ENCODE assay signal across 22 cellular contexts in genomic region chr2:128170776-128171175, GRCh38.
A peak's percentile ranks its signal among the peaks of the same experiment; 100 is the strongest.
DNase-seq lines count a peak whose midpoint lies in the region; ATAC-seq and TF ChIP-seq lines count a peak whose summit lies in the region.
"Had no signal": no experiment of that assay in that cellular context is flagged by ENCODE, and none has a peak within 500 bp of the region (broad histone marks: within the 10 kb centered on the region; RNA-seq: fewer than 3 reads in every experiment).

No MANE protein-coding gene starts in this region.

- H3K9me1 ChIP-seq in IMR-90 (ENCODE audit: insufficient read depth, low read length) = peaks cover 7% of the 10 kb centered on the region

- 80% methylated on average over 1 of the region's 6 CpGs; no CpG with 5 or more reads in 1 of the 2 experiments for WGBS in IMR-90 (ENCODE audit: extremely low coverage in 2 of 2, insufficient read length in 1 of 2), 2 experiments
- WGBS in hepatocyte (ENCODE audit: low lambda C conversion rate, missing lambda C conversion rate) = 93% methylated on average over 6 of the region's 6 CpGs
- WGBS in smooth muscle cell (ENCODE audit: low lambda C conversion rate) = 86% methylated on average over 6 of the region's 6 CpGs

- POLR2A ChIA-PET in activated CD8-positive, alpha-beta T cell treated with anti-CD3 and anti-CD28 coated beads, Interleukin-2, amount 10 ng/mL, durations not matched to agents 7 days and 5 days (lab: Charles Lee) = no interaction called here
- POLR2A ChIA-PET in activated CD8-positive, alpha-beta T cell treated with anti-CD3 and anti-CD28 coated beads for 36 hours (lab: Charles Lee) = interaction anchor here (2.0 kb wide), 1 partner anchor 79 kb away, joined by 6 read pairs; no protein-coding TSS in a partner anchor
- POLR2A ChIA-PET in IMR-90 (lab: Charles Lee; ENCODE audit: unreplicated experiment) = no interaction called here
- POLR2A ChIA-PET in CD8-positive, alpha-beta memory T cell (lab: Charles Lee) = no interaction called here

- DNase-seq in activated CD8-positive, alpha-beta T cell treated with anti-CD3 and anti-CD28 coated beads, Interleukin-2, amount 10 ng/mL, durations not matched to agents 7 days and 5 days = no peak
- DNase-seq in activated CD8-positive, alpha-beta T cell treated with anti-CD3 and anti-CD28 coated beads for 36 hours = no peak
- DNase-seq in IMR-90 = no peak
- DNase-seq in hepatocyte (ENCODE audit: low spot score) = no peak
- no peak for DNase-seq in CD8-positive, alpha-beta memory T cell
- no peak for DNase-seq in germinal center (ENCODE audit: low spot score)
- no peak for DNase-seq in smooth muscle cell (lab: John Stamatoyannopoulos, UW; ENCODE audit: unreplicated experiment)
- DNase-seq: AML-193; CD4-positive, alpha-beta memory T cell; COR-L47; DMS 273 treated with DMSO at 0.1 percent for 48 hours; DMS53; DND-41; EL; GOT3; H7; HFFc6 had no signal

- no peak overlapping the region for H2BK120ac ChIP-seq in IMR-90 (ENCODE audit: low read depth, low read length)

- H3K36me3 Mint-ChIP-seq in activated CD8-positive, alpha-beta T cell treated with anti-CD3 and anti-CD28 coated beads, Interleukin-2, amount 10 ng/mL, durations not matched to agents 7 days and 5 days (ENCODE audit: low read depth) = peaks cover 69% of the 10 kb centered on the region
- H3K36me3 Mint-ChIP-seq in activated CD8-positive, alpha-beta T cell treated with anti-CD3 and anti-CD28 coated beads for 36 hours (ENCODE audit: low read depth) = peaks cover 60% of the 10 kb centered on the region
- peaks cover 18 to 95% (median 30%) of the 10 kb centered on the region in 3 donors for H3K36me3 Mint-ChIP-seq in CD8-positive, alpha-beta memory T cell

- H4K20me1 ChIP-seq in IMR-90 (ENCODE audit: insufficient read depth, low read length) = no peaks in the 10 kb centered on the region
- H4K20me1 ChIP-seq in hepatocyte (ENCODE audit: insufficient read depth, poor library complexity, severe bottlenecking) = no peaks in the 10 kb centered on the region
- peaks cover 4% of the 10 kb centered on the region for H4K20me1 ChIP-seq in smooth muscle cell (ENCODE audit: low read depth)

- ATAC-seq in activated CD8-positive, alpha-beta T cell treated with anti-CD3 and anti-CD28 coated beads, Interleukin-2, amount 10 ng/mL, durations not matched to agents 7 days and 5 days = no peak
- no peak for ATAC-seq in activated CD8-positive, alpha-beta T cell treated with anti-CD3 and anti-CD28 coated beads for 36 hours
- no peak for ATAC-seq in IMR-90 (ENCODE audit: low read depth)
- ATAC-seq: A549, GM12878, HCT116 had no signal

- H3K4me1 Mint-ChIP-seq in activated CD8-positive, alpha-beta T cell treated with anti-CD3 and anti-CD28 coated beads, Interleukin-2, amount 10 ng/mL, durations not matched to agents 7 days and 5 days (ENCODE audit: low read depth) = peaks cover 23% of the 10 kb centered on the region
- peaks cover 17% of the 10 kb centered on the region for H3K4me1 Mint-ChIP-seq in activated CD8-positive, alpha-beta T cell treated with anti-CD3 and anti-CD28 coated beads for 36 hours (ENCODE audit: low read depth)
- peaks cover 4 to 12% (median 5%) of the 10 kb centered on the region in 3 donors for H3K4me1 Mint-ChIP-seq in CD8-positive, alpha-beta memory T cell

- in situ Hi-C loops in IMR-90 (cut with MboI; ENCODE audit: low sequenced_read_pairs) = loop anchor here (25.0 kb wide), 1 partner anchor 1692 kb away; no protein-coding TSS in a partner anchor

- H3K9me2 ChIP-seq in hepatocyte (replicated peaks; ENCODE audit: insufficient read depth) = no peaks in the 10 kb centered on the region

- BruUV-seq in IMR-90 (replicated peaks; lab: Mats Ljungman, UMichigan) = no TSS peak

- H3K56ac ChIP-seq in IMR-90 (ENCODE audit: extremely low read depth, insufficient read depth, low read length) = no peak overlapping the region

- peak overlapping the region in 1 of 2 experiments; percentile 15; a peak in 1 of 4 replicates for H4K8ac ChIP-seq in IMR-90 (ENCODE audit: low read depth in 2 of 2, low read length in 2 of 2)

- no peak overlapping the region for H3K18ac ChIP-seq in IMR-90 (ENCODE audit: low read depth, low read length)

- H3K4me3 ChIP-seq in IMR-90 (ENCODE audit: insufficient read depth, low read depth, low read length) (no peak overlapping the region), hepatocyte (no peak overlapping the region), smooth muscle cell (no peak overlapping the region)
- H3K4me3 ChIP-seq in CD8-positive, alpha-beta memory T cell (ENCODE audit: low read length) = no peak overlapping the region
- H3K4me3 ChIP-seq: A549, GM12878 had no signal

- H3K27ac Mint-ChIP-seq in activated CD8-positive, alpha-beta T cell treated with anti-CD3 and anti-CD28 coated beads, Interleukin-2, amount 10 ng/mL, durations not matched to agents 7 days and 5 days = peak overlapping the region; percentile 23
- H3K27ac Mint-ChIP-seq in activated CD8-positive, alpha-beta T cell treated with anti-CD3 and anti-CD28 coated beads for 36 hours = no peak overlapping the region
- no peak overlapping the region for H3K27ac Mint-ChIP-seq in CD8-positive, alpha-beta memory T cell
- H3K27ac Mint-ChIP-seq: HFFc6 had no signal

- H3K79me1 ChIP-seq in IMR-90 (ENCODE audit: low read depth in 1 of 2, low read length in 2 of 2) = peaks cover 0 to 15% of the 10 kb centered on the region in 2 experiments; a peak in 3 of 4 replicates

- no peak for TF ChIP-seq POLR2A in IMR-90 (IDR thresholded peaks at IDR 0.05; ENCODE audit: low read depth, low read length)

- no peak overlapping the region for H2AK9ac ChIP-seq in IMR-90 (replicated peaks; ENCODE audit: low read depth, low read length, poor library complexity)

- intact Hi-C loops in activated CD8-positive, alpha-beta T cell treated with anti-CD3 and anti-CD28 coated beads for 36 hours (cut with micrococcal nuclease) = no loop called here
- intact Hi-C loops in IMR-90 (cut with micrococcal nuclease) = no loop called here

- H3K36me3 ChIP-seq in IMR-90 (ENCODE audit: control insufficient read depth, insufficient read depth, low read length) = peaks cover 25% of the 10 kb centered on the region
- no peaks in the 10 kb centered on the region for H3K36me3 ChIP-seq in hepatocyte (replicated peaks; ENCODE audit: insufficient read depth, low read depth)
- peaks cover 66% of the 10 kb centered on the region for H3K36me3 ChIP-seq in CD8-positive, alpha-beta memory T cell (ENCODE audit: insufficient read depth, low read length)
- H3K36me3 ChIP-seq in smooth muscle cell (ENCODE audit: low read depth) = peaks cover 19% of the 10 kb centered on the region

- peak overlapping the region; percentile 24; the same call in 1 of the 2 replicates for H3K27ac ChIP-seq in IMR-90 (ENCODE audit: insufficient read depth, low read length)
- peak overlapping the region; percentile 54 for H3K27ac ChIP-seq in hepatocyte
- no peak overlapping the region for H3K27ac ChIP-seq in CD8-positive, alpha-beta memory T cell (ENCODE audit: low read depth, low read length)
- no peak overlapping the region for H3K27ac ChIP-seq in smooth muscle cell (ENCODE audit: low read depth)
- H3K27ac ChIP-seq: 22Rv1, A549, C4-2B had no signal

- peak overlapping the region; percentile 56; the same call in 1 of the 2 replicates for H2AK5ac ChIP-seq in IMR-90 (ENCODE audit: low read depth, low read length)

- H3K27me3 Mint-ChIP-seq in activated CD8-positive, alpha-beta T cell treated with anti-CD3 and anti-CD28 coated beads, Interleukin-2, amount 10 ng/mL, durations not matched to agents 7 days and 5 days (ENCODE audit: low read depth) = no peaks in the 10 kb centered on the region
- H3K27me3 Mint-ChIP-seq in activated CD8-positive, alpha-beta T cell treated with anti-CD3 and anti-CD28 coated beads for 36 hours = no peaks in the 10 kb centered on the region
- peaks cover 0 to 1% of the 10 kb centered on the region in 2 donors for H3K27me3 Mint-ChIP-seq in CD8-positive, alpha-beta memory T cell
- H3K27me3 Mint-ChIP-seq: CD4-positive, alpha-beta memory T cell had no signal

- no peak overlapping the region for H3K14ac ChIP-seq in IMR-90 (replicated peaks; ENCODE audit: low read depth, low read length)

- H2BK20ac ChIP-seq in IMR-90 (ENCODE audit: low read depth, low read length) = no peak overlapping the region

- CTCF ChIA-PET in activated CD8-positive, alpha-beta T cell treated with anti-CD3 and anti-CD28 coated beads, Interleukin-2, amount 10 ng/mL, durations not matched to agents 7 days and 5 days (lab: Charles Lee) = interaction anchor here (2.2 kb wide), 1 partner anchor 8 kb away, joined by 8 read pairs; no protein-coding TSS in a partner anchor
- CTCF ChIA-PET in activated CD8-positive, alpha-beta T cell treated with anti-CD3 and anti-CD28 coated beads for 36 hours (lab: Charles Lee) = interaction anchor here (1.0 to 1.9 kb wide), 3 partner anchors 11 to 107 kb away, joined by 3 to 5 read pairs (median 4); no protein-coding TSS in a partner anchor
- CTCF ChIA-PET in IMR-90 (lab: Yijun Ruan, JAX) = interaction anchor here (1.0 to 1.3 kb wide), 2 partner anchors 27 to 135 kb away, joined by 3 to 5 read pairs; no protein-coding TSS in a partner anchor
- CTCF ChIA-PET in CD8-positive, alpha-beta memory T cell (lab: Charles Lee) = no interaction called here

- H2BK5ac ChIP-seq in IMR-90 (ENCODE audit: low read depth, low read length, poor library complexity, severe bottlenecking) = no peak overlapping the region

- no peaks in the 10 kb centered on the region for H3K79me2 ChIP-seq in hepatocyte
- H3K79me2 ChIP-seq in smooth muscle cell (ENCODE audit: low read depth) = no peaks in the 10 kb centered on the region

- no peak for TF ChIP-seq CTCF in activated CD8-positive, alpha-beta T cell treated with anti-CD3 and anti-CD28 coated beads for 36 hours (IDR thresholded peaks at IDR 0.05)
- TF ChIP-seq CTCF in IMR-90 (conservative IDR thresholded peaks at IDR 0.05; ENCODE audit: low read depth, low read length) = no peak
- no peak for TF ChIP-seq CTCF in hepatocyte (IDR thresholded peaks at IDR 0.05; ENCODE audit: poor library complexity)
- TF ChIP-seq CTCF in smooth muscle cell (IDR thresholded peaks at IDR 0.05; ENCODE audit: borderline replicate concordance, insufficient read depth, poor library complexity, severe bottlenecking) = no peak

- H3K4me1 ChIP-seq in IMR-90 (ENCODE audit: control insufficient read depth, insufficient read depth, low read length) (peaks cover 8% of the 10 kb centered on the region), hepatocyte (ENCODE audit: insufficient read depth) (peaks cover 15% of the 10 kb centered on the region), smooth muscle cell (ENCODE audit: low read depth) (no peaks in the 10 kb centered on the region)
- no peaks in the 10 kb centered on the region for H3K4me1 ChIP-seq in CD8-positive, alpha-beta memory T cell (ENCODE audit: insufficient read depth, low read length)
- H3K4me1 ChIP-seq: A549 had no signal

- peak overlapping the region; percentile 53; the same call in 1 of the 3 replicates for H2BK15ac ChIP-seq in IMR-90 (ENCODE audit: low read depth, low read length)

- H3K9ac ChIP-seq in IMR-90 (ENCODE audit: low read depth, low read length) (no peak overlapping the region), smooth muscle cell (ENCODE audit: low read depth) (no peak overlapping the region)

- no peaks in the 10 kb centered on the region for H3K9me3 Mint-ChIP-seq in activated CD8-positive, alpha-beta T cell treated with anti-CD3 and anti-CD28 coated beads, Interleukin-2, amount 10 ng/mL, durations not matched to agents 7 days and 5 days (ENCODE audit: insufficient read depth)
- no peaks in the 10 kb centered on the region for H3K9me3 Mint-ChIP-seq in activated CD8-positive, alpha-beta T cell treated with anti-CD3 and anti-CD28 coated beads for 36 hours
- H3K9me3 Mint-ChIP-seq in CD8-positive, alpha-beta memory T cell = no peaks in the 10 kb centered on the region
- H3K9me3 Mint-ChIP-seq: CD4-positive, alpha-beta memory T cell; HFFc6 had no signal

- H3K4me2 ChIP-seq in IMR-90 (ENCODE audit: low read depth, low read length) (no peak overlapping the region), hepatocyte (no peak overlapping the region), smooth muscle cell (no peak overlapping the region)
- H3K4me2 ChIP-seq: A549 had no signal

- H3F3A ChIP-seq in smooth muscle cell (ENCODE audit: low read depth) = peaks cover 6% of the 10 kb centered on the region

- no peaks in the 10 kb centered on the region for H3K27me3 ChIP-seq in IMR-90 (ENCODE audit: control insufficient read depth, insufficient read depth, low read length)
- no peaks in the 10 kb centered on the region for H3K27me3 ChIP-seq in hepatocyte
- H3K27me3 ChIP-seq in CD8-positive, alpha-beta memory T cell (ENCODE audit: insufficient read depth, low read length, poor library complexity, severe bottlenecking) = no peaks in the 10 kb centered on the region
- no peaks in the 10 kb centered on the region for H3K27me3 ChIP-seq in smooth muscle cell (ENCODE audit: low read depth)

- H3K4me3 Mint-ChIP-seq in activated CD8-positive, alpha-beta T cell treated with anti-CD3 and anti-CD28 coated beads, Interleukin-2, amount 10 ng/mL, durations not matched to agents 7 days and 5 days = no peak overlapping the region
- H3K4me3 Mint-ChIP-seq in activated CD8-positive, alpha-beta T cell treated with anti-CD3 and anti-CD28 coated beads for 36 hours = no peak overlapping the region
- H3K4me3 Mint-ChIP-seq in CD8-positive, alpha-beta memory T cell = no peak overlapping the region
- H3K4me3 Mint-ChIP-seq: CD4-positive, alpha-beta memory T cell; HFFc6 had no signal

- TF ChIP-seq RAD21 in IMR-90 (IDR thresholded peaks at IDR 0.05; ENCODE audit: low read length) = no peak

- H2AFZ ChIP-seq in IMR-90 (replicated peaks; ENCODE audit: low read length, poor library complexity) (no peak overlapping the region), hepatocyte (no peak overlapping the region), smooth muscle cell (ENCODE audit: low read depth) (no peak overlapping the region)

- no peaks in the 10 kb centered on the region for H3K9me3 ChIP-seq in IMR-90 (ENCODE audit: control insufficient read depth, insufficient read depth, low read length)
- no peaks in the 10 kb centered on the region for H3K9me3 ChIP-seq in hepatocyte (ENCODE audit: low read depth)
- no peaks in the 10 kb centered on the region for H3K9me3 ChIP-seq in CD8-positive, alpha-beta memory T cell (ENCODE audit: low read length)
- H3K9me3 ChIP-seq in smooth muscle cell (replicated peaks; ENCODE audit: low read depth) = no peaks in the 10 kb centered on the region
- H3K9me3 ChIP-seq: A549 had no signal

- dilution Hi-C loops in IMR-90 (cut with HindIII; ENCODE audit: low sequenced_read_pairs, unreplicated experiment) = no loop called here

- H4K91ac ChIP-seq in IMR-90 (ENCODE audit: insufficient read depth, low read depth, low read length) = no peak overlapping the region

- no peak overlapping the region for H3K23ac ChIP-seq in IMR-90 (ENCODE audit: low read depth, low read length)

- H3K4ac ChIP-seq in IMR-90 (ENCODE audit: low read depth, low read length) = no peak overlapping the region

- H4K5ac ChIP-seq in IMR-90 (ENCODE audit: low read depth, low read length) = peak overlapping the region; percentile 68; the same call in 1 of the 2 replicates

Comparison
In these comparisons a context has a peak if more than half of its experiments do, and no peak if none do; other contexts are left out.
1. H3K27ac ChIP-seq: peak in IMR-90 (single experiment) and hepatocyte (single experiment); none in CD8-positive, alpha-beta memory T cell (single experiment) and smooth muscle cell (single experiment).